Comparison of ENCODE assay signal across 15 cellular contexts in genomic region chr17:77327566-77328463, GRCh38.
DNase-seq lines count a peak whose midpoint lies in the region; ATAC-seq, FAIRE-seq and TF ChIP-seq lines count a peak whose summit lies in the region.
"Had no signal": no experiment of that assay in that cellular context is flagged by ENCODE, and none has a peak within 500 bp of the region (broad histone marks: within the 10 kb centered on the region; RNA-seq: fewer than 3 reads in every experiment).

No MANE protein-coding gene starts in this region.

- intact Hi-C loops in right cardiac atrium (cut with DNase I) (loop anchor here in 1 of 4 donors (10.0 kb wide), 1 partner anchor 97 kb away; no protein-coding TSS in a partner anchor), Right ventricle myocardium inferior (cut with DNase I) (no loop called here)

- no peak overlapping the region for H3K18ac ChIP-seq in H1 (ENCODE audit: extremely low read depth, low read length)

- peaks cover 0 to 8% of the 10 kb centered on the region in 2 experiments; a peak in 1 of 4 replicates for H3K79me2 ChIP-seq in H1 (ENCODE audit: control insufficient read depth in 1 of 2, insufficient read depth in 2 of 2, low read length in 2 of 2)

- TF ChIP-seq CTCF in H1 (IDR thresholded peaks at IDR 0.05; ENCODE audit: control extremely low read depth in 1 of 3, insufficient read depth in 1 of 3, low read depth in 1 of 3, low read length in 3 of 3) (no peak), foreskin keratinocyte (conservative IDR thresholded peaks at IDR 0.05) (no peak)

- TF ChIP-seq POLR2A in H1 (IDR thresholded peaks at IDR 0.05; ENCODE audit: control extremely low read depth in 1 of 2, low read depth in 2 of 2, low read length in 2 of 2), result no peak

- H3K79me1 ChIP-seq in H1 (ENCODE audit: low read depth, low read length), result peaks cover 3% of the 10 kb centered on the region

- POLR2A ChIA-PET in H1 (lab: Charles Lee; ENCODE audit: partially characterized antibody), result interaction anchor here (0.8 kb wide), 1 partner anchor 56 kb away, joined by 3 read pairs; no protein-coding TSS in a partner anchor

- H3K27ac ChIP-seq in right cardiac atrium (ENCODE audit: low read length) (no peak overlapping the region), H1 (ENCODE audit: low read depth, low read length) (no peak overlapping the region), foreskin keratinocyte (no peak overlapping the region)

- 0 out of 2 replicates have a peak overlapping the region, but pooled peaks have one; percentile 24 for H2BK5ac ChIP-seq in H1 (ENCODE audit: low read depth, low read length)

- no peak overlapping the region for H3K4me2 ChIP-seq in H1 (ENCODE audit: insufficient read depth in 1 of 2, low read depth in 2 of 2, low read length in 2 of 2)

- DNase-seq in right cardiac atrium (peak in 2 of 3 donors; percentile 42 to 52), Right ventricle myocardium inferior (ENCODE audit: missing footprints) (no peak), H1 (ENCODE audit: low read depth in 1 of 2, low spot score in 2 of 2) (no peak), foreskin keratinocyte (no peak), RCC 7860 (ENCODE audit: low spot score) (no peak), SKM-1 (lab: John Stamatoyannopoulos, UW; ENCODE audit: unreplicated experiment) (no peak)
- DNase-seq in natural killer cell treated with Interleukin-12 subunit alpha and Interleukin-12 subunit beta and Interleukin-15 and Interleukin-18, amount 100 ng/mL, for 72 hours (ENCODE audit: low spot score), result no peak
- DNase-seq: activated CD4-positive, alpha-beta T cell treated with anti-CD3 and anti-CD28 coated beads, Interleukin-2, amount 50 U/mL, for 1 hour; AML-193; amygdala; effector CD4-positive, alpha-beta T cell; NCI-H526 had no signal

- H3K14ac ChIP-seq in H1 (ENCODE audit: insufficient read length), result no peak overlapping the region

- no peaks in the 10 kb centered on the region for H3K27me3 ChIP-seq in right cardiac atrium (ENCODE audit: control insufficient read depth, insufficient read depth)
- H3K27me3 ChIP-seq in H1 (replicated peaks in 1 of 4; ENCODE audit: control insufficient read depth in 3 of 4, extremely low read depth in 1 of 4, insufficient read depth in 3 of 4, low read length in 3 of 4), result no peaks in the 10 kb centered on the region
- H3K27me3 ChIP-seq in foreskin keratinocyte, result no peaks in the 10 kb centered on the region

- H2AFZ ChIP-seq in H1 (ENCODE audit: low read length), result no peak overlapping the region

- 88% methylated on average over 29 of the region's 29 CpGs for WGBS in right cardiac atrium
- WGBS in H1 (ENCODE audit: extremely low coverage in 1 of 2, insufficient coverage in 1 of 2, insufficient read length in 1 of 2, insufficient replicate concordance in 2 of 2, low coverage in 1 of 2, low lambda C conversion rate in 2 of 2, missing lambda C conversion rate in 1 of 2), 2 experiments, result 89% methylated on average over 29 of the region's 29 CpGs; no CpG with 5 or more reads in 1 of the 2 experiments

- ATAC-seq in right cardiac atrium (no peak), Right ventricle myocardium inferior (no peak), foreskin keratinocyte (no peak), HG03135 (IDR thresholded peaks at IDR 0.05; ENCODE audit: unreplicated experiment) (no peak)
- no peak for ATAC-seq in natural killer cell treated with Interleukin-12 subunit alpha and Interleukin-12 subunit beta and Interleukin-15 and Interleukin-18, amount 100 ng/mL, for 72 hours

- no peak for TF ChIP-seq RAD21 in H1 (IDR thresholded peaks at IDR 0.05 in 1 of 2, conservative IDR thresholded peaks at IDR 0.05 in 1 of 2; ENCODE audit: low read depth in 2 of 2, low read length in 2 of 2)

- H3K36me3 Mint-ChIP-seq in natural killer cell treated with Interleukin-12 subunit alpha and Interleukin-12 subunit beta and Interleukin-15 and Interleukin-18, amount 100 ng/mL, for 72 hours, result no peaks in the 10 kb centered on the region

- no peaks in the 10 kb centered on the region for H3K9me3 Mint-ChIP-seq in natural killer cell treated with Interleukin-12 subunit alpha and Interleukin-12 subunit beta and Interleukin-15 and Interleukin-18, amount 100 ng/mL, for 72 hours

- no peaks in the 10 kb centered on the region; the same call in 1 of the 2 replicates for H3K23me2 ChIP-seq in H1 (ENCODE audit: low read depth, low read length)

- H4K8ac ChIP-seq in H1 (ENCODE audit: extremely low read depth, insufficient read depth, low read length), result no peak overlapping the region

- H2BK12ac ChIP-seq in H1 (ENCODE audit: low read depth, low read length), result no peak overlapping the region

- H2BK15ac ChIP-seq in H1 (ENCODE audit: low read length), result no peak overlapping the region

- CTCF ChIA-PET in H1 (lab: Charles Lee; ENCODE audit: partially characterized antibody), result interaction anchor here (0.5 to 7.7 kb wide), 9 partner anchors 19 to 205 kb away, joined by 3 to 80 read pairs (median 3); no protein-coding TSS in a partner anchor

- H2BK120ac ChIP-seq in H1 (replicated peaks; ENCODE audit: low read depth, low read length), result no peak overlapping the region

- H3K4me1 ChIP-seq in right cardiac atrium (ENCODE audit: control insufficient read depth, insufficient read depth, low read length), result peaks cover 8% of the 10 kb centered on the region
- H3K4me1 ChIP-seq in H1 (replicated peaks in 1 of 4; ENCODE audit: control insufficient read depth in 3 of 4, insufficient read depth in 4 of 4, low read length in 3 of 4), result peaks cover 0 to 10% (median 2%) of the 10 kb centered on the region in 4 experiments; a peak in 5 of 7 replicates
- peaks cover 24% of the 10 kb centered on the region for H3K4me1 ChIP-seq in foreskin keratinocyte

- H3K9me3 ChIP-seq in right cardiac atrium (ENCODE audit: control insufficient read depth, low read length), result no peaks in the 10 kb centered on the region
- H3K9me3 ChIP-seq in H1 (ENCODE audit: insufficient read depth in 2 of 2, low read depth in 1 of 2, low read length in 1 of 2), result no peaks in the 10 kb centered on the region

- H4K5ac ChIP-seq in H1 (ENCODE audit: insufficient read length, low read depth, low read length), result no peak overlapping the region

- no peak overlapping the region for H3K4me3 Mint-ChIP-seq in natural killer cell treated with Interleukin-12 subunit alpha and Interleukin-12 subunit beta and Interleukin-15 and Interleukin-18, amount 100 ng/mL, for 72 hours

- peaks cover 51 to 56% of the 10 kb centered on the region in 2 donors for H3K4me1 Mint-ChIP-seq in natural killer cell treated with Interleukin-12 subunit alpha and Interleukin-12 subunit beta and Interleukin-15 and Interleukin-18, amount 100 ng/mL, for 72 hours (ENCODE audit: low read depth in 2 of 2)

- peaks cover 5% of the 10 kb centered on the region in 2 experiments for H4K20me1 ChIP-seq in H1 (replicated peaks in 1 of 2; ENCODE audit: control insufficient read depth in 1 of 2, insufficient read depth in 2 of 2, low read length in 2 of 2)

- H3K4me3 ChIP-seq in right cardiac atrium (ENCODE audit: low read length), result no peak overlapping the region
- H3K4me3 ChIP-seq in H1 (ENCODE audit: extremely low read depth in 1 of 4, insufficient read depth in 2 of 4, low read depth in 3 of 4, low read length in 4 of 4), result no peak overlapping the region

- H3K9ac ChIP-seq in H1 (replicated peaks in 1 of 4; ENCODE audit: extremely low read depth in 1 of 4, low read depth in 3 of 4, low read length in 3 of 4), result no peak overlapping the region

- no peaks in the 10 kb centered on the region for H3K36me3 ChIP-seq in H1 (ENCODE audit: control insufficient read depth in 2 of 4, insufficient read depth in 4 of 4, low read length in 3 of 4)

- H2AK5ac ChIP-seq in H1 (ENCODE audit: low read depth, low read length), result no peak overlapping the region

- no peak for TF ChIP-seq EP300 in H1 (IDR thresholded peaks at IDR 0.05; ENCODE audit: borderline replicate concordance in 1 of 2, low read depth in 2 of 2, low read length in 2 of 2)

- H3K23ac ChIP-seq in H1 (ENCODE audit: insufficient read length), result no peak overlapping the region

- no peak for FAIRE-seq in H1 (lab: Jason Lieb, UNC)
- no peak for FAIRE-seq in RCC 7860 (lab: Jason Lieb, UNC)
- FAIRE-seq: G401.6, urothelium cell line had no signal

- peak overlapping the region; percentile 49 to 78 for H3K27ac Mint-ChIP-seq in natural killer cell treated with Interleukin-12 subunit alpha and Interleukin-12 subunit beta and Interleukin-15 and Interleukin-18, amount 100 ng/mL, for 72 hours

- no peaks in the 10 kb centered on the region for H3K27me3 Mint-ChIP-seq in natural killer cell treated with Interleukin-12 subunit alpha and Interleukin-12 subunit beta and Interleukin-15 and Interleukin-18, amount 100 ng/mL, for 72 hours

- H3K56ac ChIP-seq in H1 (replicated peaks; ENCODE audit: insufficient read length, low read depth, low read length), result no peak overlapping the region

- H3K4ac ChIP-seq in H1 (replicated peaks; ENCODE audit: insufficient read length, low read depth, low read length), result no peak overlapping the region

- H4K91ac ChIP-seq in H1 (replicated peaks; ENCODE audit: insufficient read length, low read length), result no peak overlapping the region

- H2BK20ac ChIP-seq in H1 (ENCODE audit: low read length), result no peak overlapping the region

TF ChIP-seq in H1, 55 proteins besides CTCF, POLR2A, EP300 and RAD21:
- no peak for TF ChIP-seq CHD1 (IDR thresholded peaks at IDR 0.05; ENCODE audit: low read depth, low read length)
- TF ChIP-seq EZH2 (IDR thresholded peaks at IDR 0.05; ENCODE audit: low read depth, low read length, severe bottlenecking), result no peak
- TF ChIP-seq BACH1 (IDR thresholded peaks at IDR 0.05; ENCODE audit: low read length), result no peak
- no peak for TF ChIP-seq TAF7 (optimal IDR thresholded peaks at IDR 0.05; ENCODE audit: borderline replicate concordance, low read depth, low read length)
- no peak for TF ChIP-seq CREB1 (IDR thresholded peaks at IDR 0.05)
- no peak for TF ChIP-seq TCF12 (IDR thresholded peaks at IDR 0.05; ENCODE audit: low read depth, low read length)

Comparison
In these comparisons a context has a peak if more than half of its experiments do, and no peak if none do; other contexts are left out.
1. DNase-seq: peak in right cardiac atrium (2 of 3); none in Right ventricle myocardium inferior (single experiment), H1 (0 of 2), natural killer cell treated with Interleukin-12 subunit alpha and Interleukin-12 subunit beta and Interleukin-15 and Interleukin-18, amount 100 ng/mL, for 72 hours (single experiment), foreskin keratinocyte (0 of 2), RCC 7860 (single experiment) and SKM-1 (single experiment).